ENCODE assay signal across 14 cellular contexts in the genomic region with DNA sequence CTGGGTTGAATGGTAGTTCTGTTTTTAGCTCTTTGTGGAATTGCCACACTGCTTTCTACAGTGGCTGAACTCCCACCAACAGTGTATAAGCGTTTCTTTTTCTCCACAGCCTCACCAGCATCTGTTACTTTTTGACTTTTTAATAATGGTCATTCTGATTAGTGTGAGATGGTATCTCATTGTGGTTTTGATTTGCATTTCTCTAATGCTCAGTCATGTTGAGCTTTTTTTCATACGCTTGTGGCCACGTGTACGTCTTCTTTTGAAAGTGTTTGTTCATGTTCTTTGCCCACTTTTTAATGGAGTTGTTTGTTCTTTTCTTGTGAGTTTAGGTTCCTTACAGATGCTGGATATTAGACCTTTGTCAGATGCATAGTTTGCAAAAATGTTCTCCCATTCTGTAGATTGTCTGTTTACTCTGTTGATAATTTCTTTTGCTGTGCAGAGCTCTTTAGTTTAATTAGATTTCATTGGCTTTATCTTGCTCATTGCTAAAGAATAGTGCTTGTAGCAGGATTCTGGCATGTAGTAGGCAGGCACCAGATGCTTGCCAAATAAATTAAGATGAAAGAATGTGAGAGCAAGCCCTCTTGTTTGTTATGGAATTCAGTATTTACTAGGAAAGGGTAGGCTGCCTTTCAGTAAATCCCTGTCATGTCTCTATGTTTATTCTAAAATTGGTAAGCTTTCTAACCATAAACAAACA.
DNase-seq lines count a peak whose midpoint lies in the region; ATAC-seq and TF ChIP-seq lines count a peak whose summit lies in the region.
"Had no signal": no experiment of that assay in that cellular context is flagged by ENCODE, and none has a peak within 500 bp of the region (broad histone marks: within the 10 kb centered on the region; RNA-seq: fewer than 3 reads in every experiment).

No MANE protein-coding gene starts in this region.

- no peak overlapping the region for H3K4me3 ChIP-seq in astrocyte of the spinal cord (ENCODE audit: low read depth, low read length)
- H3K4me3 ChIP-seq in MG63: no peak overlapping the region
- H3K4me3 ChIP-seq: BLaER1 had no signal

- no peaks in the 10 kb centered on the region for H3K27me3 Mint-ChIP-seq in nephron progenitor cell (ENCODE audit: low read depth, poor library complexity)
- H3K27me3 Mint-ChIP-seq in chondrocyte (ENCODE audit: low read depth): no peaks in the 10 kb centered on the region
- H3K27me3 Mint-ChIP-seq: CD8-positive, alpha-beta memory T cell had no signal

- no peaks in the 10 kb centered on the region for H3K27me3 ChIP-seq in MG63
- H3K27me3 ChIP-seq: BLaER1 had no signal

- TF ChIP-seq CTCF in astrocyte of the spinal cord (IDR thresholded peaks at IDR 0.05; ENCODE audit: low read depth, low read length) (no peak), nephron progenitor cell (IDR thresholded peaks at IDR 0.05) (no peak), chondrocyte (IDR thresholded peaks at IDR 0.05) (no peak)

- H3K9me3 Mint-ChIP-seq in nephron progenitor cell (no peaks in the 10 kb centered on the region), chondrocyte (ENCODE audit: low read depth) (no peaks in the 10 kb centered on the region)

- no peaks in the 10 kb centered on the region for H3K4me1 Mint-ChIP-seq in nephron progenitor cell
- H3K4me1 Mint-ChIP-seq in chondrocyte (ENCODE audit: low read depth): peaks cover 25% of the 10 kb centered on the region
- H3K4me1 Mint-ChIP-seq: CD8-positive, alpha-beta memory T cell had no signal

- H3K36me3 Mint-ChIP-seq in nephron progenitor cell (ENCODE audit: low read depth) (no peaks in the 10 kb centered on the region), chondrocyte (ENCODE audit: low read depth) (no peaks in the 10 kb centered on the region)

- in situ Hi-C loops in G401 (cut with HindIII; ENCODE audit: low sequenced_read_pairs) (no loop called here), astrocyte of the spinal cord (cut with HindIII; ENCODE audit: low sequenced_read_pairs) (no loop called here)

- no peaks in the 10 kb centered on the region for H3K36me3 ChIP-seq in MG63
- H3K36me3 ChIP-seq: BLaER1 had no signal

- peak overlapping the region; percentile 49 for H3K27ac Mint-ChIP-seq in nephron progenitor cell
- no peak overlapping the region for H3K27ac Mint-ChIP-seq in chondrocyte (ENCODE audit: unreplicated experiment)
- H3K27ac Mint-ChIP-seq: CD8-positive, alpha-beta memory T cell had no signal

- DNase-seq in G401 (ENCODE audit: low spot score) (peak; percentile 52), NCI-H82 (lab: John Stamatoyannopoulos, UW) (peak; percentile 36), astrocyte of the spinal cord (ENCODE audit: low read depth, low spot score) (peak; percentile 17), nephron progenitor cell (no peak), HT-29 (ENCODE audit: low spot score) (no peak), MG63 (no peak), chondrocyte (ENCODE audit: low spot score) (no peak)
- DNase-seq: CD8-positive, alpha-beta memory T cell; NCI-H1105 treated with DMSO at 0.1 percent for 48 hours; NCI-H187 treated with DMSO at 0.1 percent for 48 hours; NCI-H2171 treated with DMSO at 0.1 percent for 48 hours; SIG-M5 had no signal

- H3K9me3 ChIP-seq in MG63: no peaks in the 10 kb centered on the region
- H3K9me3 ChIP-seq: BLaER1 had no signal

- no peak overlapping the region for H3K4me3 Mint-ChIP-seq in nephron progenitor cell
- H3K4me3 Mint-ChIP-seq in chondrocyte (ENCODE audit: unreplicated experiment): no peak overlapping the region
- H3K4me3 Mint-ChIP-seq: CD8-positive, alpha-beta memory T cell had no signal

- ATAC-seq in GM18520 (IDR thresholded peaks at IDR 0.05; ENCODE audit: unreplicated experiment): no peak

Comparison
In these comparisons a context has a peak if more than half of its experiments do, and no peak if none do; other contexts are left out.
1. DNase-seq: peak in G401 (single experiment), NCI-H82 (single experiment) and astrocyte of the spinal cord (single experiment); none in nephron progenitor cell (single experiment), HT-29 (single experiment), MG63 (single experiment) and chondrocyte (single experiment).